ENCODE assay signal across 7 cellular contexts in the genomic region with DNA sequence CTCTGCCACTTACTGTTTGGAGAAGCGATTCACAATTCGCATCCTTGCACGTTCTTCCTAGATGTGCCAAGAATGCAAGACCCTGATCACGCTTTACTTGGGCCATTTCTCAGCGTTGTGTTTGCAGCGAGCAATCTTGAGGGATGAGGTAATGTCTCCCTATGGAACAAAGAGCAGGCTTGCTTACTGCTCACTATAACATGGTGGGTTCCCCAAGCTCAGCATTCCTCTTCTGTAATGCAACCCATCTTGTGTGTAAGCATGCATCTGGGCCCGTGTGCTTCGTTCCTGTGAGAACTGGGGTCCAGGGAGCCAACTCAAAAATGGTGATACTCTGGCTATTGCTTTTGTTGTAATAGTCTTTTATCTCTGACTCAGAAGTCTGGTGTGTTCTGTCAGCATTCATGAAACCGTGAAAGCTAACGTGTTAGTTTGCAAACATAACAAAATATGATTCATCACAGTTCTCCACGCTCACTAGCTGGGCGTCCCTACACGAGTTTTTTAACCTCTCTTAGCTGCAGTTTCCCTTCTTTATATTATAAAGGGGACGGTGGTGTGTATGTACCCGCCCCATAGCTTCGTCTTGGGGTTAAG. TPM values are rescaled to one million over a fixed set of nuclear protein-coding genes. Genes with fewer than 3 reads are reported as not detected.
DNase-seq lines count a peak whose midpoint lies in the region; ATAC-seq, FAIRE-seq and TF ChIP-seq lines count a peak whose summit lies in the region.

No MANE protein-coding gene starts in this region.

- H3K9me3 ChIP-seq in HUES64 (ENCODE audit: insufficient read depth, low read depth, low read length) (peaks cover 11% of the 10 kb centered on the region; the same call in 1 of the 2 replicates), pancreas (no peaks in the 10 kb centered on the region)

- intact Hi-C loops in pancreas (cut with DNase I), result no loop called here

- no peak overlapping the region for H3K27ac ChIP-seq in HUES64 (ENCODE audit: low read depth, low read length)
- peak overlapping the region; percentile 93 to 99 (median 98) for H3K27ac ChIP-seq in pancreas

- WGBS in HUES64, result 59% methylated on average over 13 of the region's 16 CpGs
- WGBS in pancreas, 2 donors, result 21 to 26% methylated on average over 16 of the region's 16 CpGs

- peak; percentile 1 for ATAC-seq in GM21381 (IDR thresholded peaks at IDR 0.05; ENCODE audit: unreplicated experiment)
- peak; percentile 55 to 56 for ATAC-seq in activated CD4-positive, CD25-positive, alpha-beta regulatory T cell treated with anti-CD3 and anti-CD28 coated beads, Interleukin-2, amount 50 U/mL, for 24 hours
- ATAC-seq in pancreas, result peak in 3 of 4 donors; percentile 0 to 6 (median 5)

- FAIRE-seq in pancreas (lab: Jason Lieb, UNC), result no peak

- TF ChIP-seq CTCF in fibroblast of the aortic adventitia (IDR thresholded peaks at IDR 0.05; ENCODE audit: insufficient read depth, low read length), result no peak
- TF ChIP-seq CTCF in pancreas (IDR thresholded peaks at IDR 0.05), result no peak

- H3K9ac ChIP-seq in HUES64 (ENCODE audit: low read depth, low read length), result peak overlapping the region; percentile 84

- H3K27me3 ChIP-seq in HUES64 (ENCODE audit: insufficient read depth, low read length), result no peaks in the 10 kb centered on the region
- H3K27me3 ChIP-seq in pancreas, result no peaks in the 10 kb centered on the region

- in situ Hi-C loops in KBM-7 (cut with MboI; ENCODE audit: low pct_unique_long_range_greater_than_20kb, low sequenced_read_pairs), result loop anchor here (25.0 kb wide), 1 partner anchor 408 kb away; the partner anchor contains the start of gene FNBP1L

- no peaks in the 10 kb centered on the region; the same call in 1 of the 2 replicates for H3K36me3 ChIP-seq in HUES64 (ENCODE audit: insufficient read depth, low read length)
- H3K36me3 ChIP-seq in pancreas, result no peaks in the 10 kb centered on the region

- peaks cover 6% of the 10 kb centered on the region for H3K4me1 ChIP-seq in HUES64 (ENCODE audit: insufficient read depth, low read length)
- H3K4me1 ChIP-seq in pancreas, result peaks cover 6 to 13% (median 10%) of the 10 kb centered on the region in 3 donors

- DNase-seq in ELF-1 (ENCODE audit: low read depth, low spot score) (peak; percentile 63), fibroblast of the aortic adventitia (ENCODE audit: low read depth) (peak; percentile 95), pancreas (peak in 2 of 6 donors; percentile 18 to 21), KBM-7 (no peak)

- H3K4me3 ChIP-seq in HUES64 (ENCODE audit: low read length) (peak overlapping the region; percentile 90), fibroblast of the aortic adventitia (ENCODE audit: low read depth, low read length) (peak overlapping the region; percentile 77), pancreas (peak overlapping the region; percentile 60 to 74 (median 66))

RNA-seq across cellular contexts. Expression of gene DNTTIP2, which starts 33.4 kb away (rescaled TPM):
- polyA plus RNA-seq in HUES64 (2013, experiment 1 of 2), result 73.4 TPM
- 75.4 TPM for polyA plus RNA-seq in HUES64 (2013, experiment 2 of 2)
- 39.0 and 40.2 TPM in 2 replicates for total RNA-seq in fibroblast of the aortic adventitia (ENCODE audit: low replicate concordance)
- 10 to 100 TPM; 15.7 to 24.3 (median 20.5) TPM for total RNA-seq in pancreas
- 10 to 100 TPM; 26.4 to 39.2 TPM for polyA plus RNA-seq in pancreas

Comparison
In these comparisons a context has a peak if more than half of its experiments do, and no peak if none do; other contexts are left out.
1. ATAC-seq: peak in every context shown above with its lines; median percentile 56 in activated CD4-positive, CD25-positive, alpha-beta regulatory T cell treated with anti-CD3 and anti-CD28 coated beads, Interleukin-2, amount 50 U/mL, for 24 hours; 5 in pancreas; 1 in GM21381.